1 cellular context compared by ENCODE assay signal in the genomic region with DNA sequence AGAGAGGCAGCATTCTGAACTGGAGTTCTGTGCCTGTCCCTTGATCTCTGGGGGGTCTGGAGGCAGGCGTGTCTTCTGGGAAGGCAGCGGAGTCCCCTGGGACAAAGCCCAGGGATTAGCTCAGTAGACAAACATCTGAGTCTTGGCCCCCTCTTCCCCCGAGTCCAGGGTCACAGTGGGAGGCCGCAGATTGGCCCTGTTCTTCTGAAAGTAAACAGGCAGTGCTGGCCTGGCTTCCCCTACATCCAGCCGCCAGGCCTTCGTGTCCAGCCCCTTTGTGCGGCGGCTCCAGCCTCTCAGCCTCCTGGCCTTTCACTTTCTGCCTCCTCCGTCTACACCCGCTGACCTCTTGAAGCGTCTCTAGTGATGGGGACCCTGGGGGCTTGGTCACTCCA.
A peak's percentile ranks its signal among the peaks of the same experiment; 100 is the strongest.
TF ChIP-seq lines count a peak whose summit lies in the region.

No MANE protein-coding gene starts in this region.

TF ChIP-seq in HepG2, 621 proteins besides CTCF, POLR2A, EP300 and RAD21 (continued from another document and continues in another):
- TF ChIP-seq NR2C2 (CRISPR knock-in tag; IDR thresholded peaks at IDR 0.05; ENCODE audit: borderline replicate concordance) = peak; percentile 62; the same call in 1 of the 2 replicates
- TF ChIP-seq, protein P1, sequence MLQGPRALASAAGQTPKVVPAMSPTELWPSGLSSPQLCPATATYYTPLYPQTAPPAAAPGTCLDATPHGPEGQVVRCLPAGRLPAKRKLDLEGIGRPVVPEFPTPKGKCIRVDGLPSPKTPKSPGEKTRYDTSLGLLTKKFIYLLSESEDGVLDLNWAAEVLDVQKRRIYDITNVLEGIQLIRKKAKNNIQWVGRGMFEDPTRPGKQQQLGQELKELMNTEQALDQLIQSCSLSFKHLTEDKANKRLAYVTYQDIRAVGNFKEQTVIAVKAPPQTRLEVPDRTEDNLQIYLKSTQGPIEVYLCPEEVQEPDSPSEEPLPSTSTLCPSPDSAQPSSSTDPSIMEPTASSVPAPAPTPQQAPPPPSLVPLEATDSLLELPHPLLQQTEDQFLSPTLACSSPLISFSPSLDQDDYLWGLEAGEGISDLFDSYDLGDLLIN (CRISPR knock-in tag; IDR thresholded peaks at IDR 0.05; ENCODE audit: borderline replicate concordance) = no peak
- TF ChIP-seq SOX13 (IDR thresholded peaks at IDR 0.05) = peak; percentile 53
- TF ChIP-seq SOX13 (CRISPR knock-in tag; conservative IDR thresholded peaks at IDR 0.05 in 1 of 2, IDR thresholded peaks at IDR 0.05 in 1 of 2) = peak in 1 of 2 experiments; percentile 80; a peak in 2 of 4 replicates
- TF ChIP-seq ZNF619 (CRISPR knock-in tag; IDR thresholded peaks at IDR 0.05) = 0 out of 2 replicates have a peak, but pooled peaks have one; percentile 36
- no peak for TF ChIP-seq PHF5A (CRISPR knock-in tag; IDR thresholded peaks at IDR 0.05; ENCODE audit: low read depth, unreplicated experiment)
- TF ChIP-seq ELK4 (CRISPR knock-in tag; IDR thresholded peaks at IDR 0.05; ENCODE audit: borderline replicate concordance) = no peak
- TF ChIP-seq ZNF441 (CRISPR knock-in tag; IDR thresholded peaks at IDR 0.05; ENCODE audit: borderline replicate concordance) = peak; percentile 61; the same call in 1 of the 2 replicates
- peak; percentile 81 for TF ChIP-seq AHDC1 (CRISPR knock-in tag; IDR thresholded peaks at IDR 0.05; ENCODE audit: borderline replicate concordance)
- TF ChIP-seq ZNF720 (CRISPR knock-in tag; IDR thresholded peaks at IDR 0.05) = no peak
- no peak for TF ChIP-seq SMARCC2 (IDR thresholded peaks at IDR 0.05)
- TF ChIP-seq ZNF432 (CRISPR knock-in tag; IDR thresholded peaks at IDR 0.05; ENCODE audit: borderline replicate concordance) = no peak
- no peak for TF ChIP-seq SATB2 (CRISPR knock-in tag; IDR thresholded peaks at IDR 0.05)
- TF ChIP-seq ZNF557 (CRISPR knock-in tag; IDR thresholded peaks at IDR 0.05) = no peak
- no peak for TF ChIP-seq DNMT3B (CRISPR knock-in tag; conservative IDR thresholded peaks at IDR 0.05)
- TF ChIP-seq CCDC6 (CRISPR knock-in tag; IDR thresholded peaks at IDR 0.05) = no peak
- no peak for TF ChIP-seq CBX2 (IDR thresholded peaks at IDR 0.05; ENCODE audit: low read depth, low read length)
- TF ChIP-seq CBX2 (CRISPR knock-in tag; IDR thresholded peaks at IDR 0.05; ENCODE audit: low read depth) = no peak
- TF ChIP-seq SMAD3 (CRISPR knock-in tag; IDR thresholded peaks at IDR 0.05) = peak; percentile 53; the same call in 1 of the 2 replicates
- no peak for TF ChIP-seq ZZZ3 (CRISPR knock-in tag; IDR thresholded peaks at IDR 0.05; ENCODE audit: borderline replicate concordance)
- TF ChIP-seq, protein P2, sequence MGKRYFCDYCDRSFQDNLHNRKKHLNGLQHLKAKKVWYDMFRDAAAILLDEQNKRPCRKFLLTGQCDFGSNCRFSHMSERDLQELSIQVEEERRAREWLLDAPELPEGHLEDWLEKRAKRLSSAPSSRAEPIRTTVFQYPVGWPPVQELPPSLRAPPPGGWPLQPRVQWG (CRISPR knock-in tag; IDR thresholded peaks at IDR 0.05; ENCODE audit: borderline replicate concordance, low read depth) = no peak
- TF ChIP-seq BHLHE40 (IDR thresholded peaks at IDR 0.05; ENCODE audit: low read length) = no peak
- TF ChIP-seq MTA1 (CRISPR knock-in tag; IDR thresholded peaks at IDR 0.05; ENCODE audit: borderline replicate concordance) = peak; percentile 84; the same call in 1 of the 2 replicates
- TF ChIP-seq ZMYM2 (CRISPR knock-in tag; IDR thresholded peaks at IDR 0.05) = peak; percentile 63; the same call in 1 of the 2 replicates
- TF ChIP-seq KDM5A (IDR thresholded peaks at IDR 0.05; ENCODE audit: borderline replicate concordance, low read length) = no peak
- TF ChIP-seq ZNF335 (CRISPR knock-in tag; IDR thresholded peaks at IDR 0.05) = 0 out of 2 replicates have a peak, but pooled peaks have one; percentile 52
- peak; percentile 100 for TF ChIP-seq ZSCAN20 (CRISPR knock-in tag; IDR thresholded peaks at IDR 0.05; ENCODE audit: borderline replicate concordance)
- no peak for TF ChIP-seq MTF2 (CRISPR knock-in tag; IDR thresholded peaks at IDR 0.05; ENCODE audit: borderline replicate concordance)
- TF ChIP-seq ZSCAN21 (CRISPR knock-in tag; IDR thresholded peaks at IDR 0.05; ENCODE audit: borderline replicate concordance) = 0 out of 2 replicates have a peak, but pooled peaks have one; percentile 44
- TF ChIP-seq HDAC1 (CRISPR knock-in tag; IDR thresholded peaks at IDR 0.05) = peak; percentile 70
- no peak for TF ChIP-seq ZNF615 (CRISPR knock-in tag; IDR thresholded peaks at IDR 0.05; ENCODE audit: borderline replicate concordance)
- TF ChIP-seq SP4 (CRISPR knock-in tag; IDR thresholded peaks at IDR 0.05) = no peak; the same call in none of the 2 replicates
- TF ChIP-seq ELF4 (CRISPR knock-in tag; IDR thresholded peaks at IDR 0.05; ENCODE audit: borderline replicate concordance) = no peak
- no peak for TF ChIP-seq ZSCAN29 (CRISPR knock-in tag; conservative IDR thresholded peaks at IDR 0.05)
- no peak for TF ChIP-seq ZKSCAN5 (CRISPR knock-in tag; IDR thresholded peaks at IDR 0.05)
- TF ChIP-seq CREM (IDR thresholded peaks at IDR 0.05) = peak; percentile 59; the same call in 1 of the 2 replicates
- no peak for TF ChIP-seq CREM (CRISPR knock-in tag; IDR thresholded peaks at IDR 0.05)
- no peak for TF ChIP-seq ZNF879 (CRISPR knock-in tag; IDR thresholded peaks at IDR 0.05)
- no peak for TF ChIP-seq GLI4 (CRISPR knock-in tag; IDR thresholded peaks at IDR 0.05; ENCODE audit: borderline replicate concordance)
- TF ChIP-seq ZNF772 (CRISPR knock-in tag; IDR thresholded peaks at IDR 0.05) = no peak
- TF ChIP-seq MAZ (IDR thresholded peaks at IDR 0.05; ENCODE audit: borderline replicate concordance, low read depth, low read length) = peak; percentile 40; the same call in 1 of the 2 replicates
- peak; percentile 57; the same call in 1 of the 2 replicates for TF ChIP-seq MAZ (CRISPR knock-in tag; IDR thresholded peaks at IDR 0.05; ENCODE audit: low read depth)
- no peak for TF ChIP-seq CSRNP2 (CRISPR knock-in tag; conservative IDR thresholded peaks at IDR 0.05; ENCODE audit: low read depth)
- no peak for TF ChIP-seq HNRNPLL (IDR thresholded peaks at IDR 0.05; ENCODE audit: low read depth, low read length, poor library complexity, severe bottlenecking)
- TF ChIP-seq PRDM15 (CRISPR knock-in tag; IDR thresholded peaks at IDR 0.05) = no peak
- 0 out of 2 replicates have a peak, but pooled peaks have one; percentile 43 for TF ChIP-seq MIER3 (CRISPR knock-in tag; IDR thresholded peaks at IDR 0.05; ENCODE audit: borderline replicate concordance)
- no peak for TF ChIP-seq ZNF7 (CRISPR knock-in tag; IDR thresholded peaks at IDR 0.05)
- TF ChIP-seq ZNF513 (CRISPR knock-in tag; conservative IDR thresholded peaks at IDR 0.05) = no peak
- TF ChIP-seq ZBTB26 (CRISPR knock-in tag; IDR thresholded peaks at IDR 0.05; ENCODE audit: borderline replicate concordance) = no peak
- no peak for TF ChIP-seq ZC3H13 (CRISPR knock-in tag; IDR thresholded peaks at IDR 0.05)
- no peak for TF ChIP-seq MAF1 (CRISPR knock-in tag; IDR thresholded peaks at IDR 0.05; ENCODE audit: borderline replicate concordance)
- 0 out of 2 replicates have a peak, but pooled peaks have one; percentile 53 for TF ChIP-seq ZKSCAN8 (CRISPR knock-in tag; IDR thresholded peaks at IDR 0.05; ENCODE audit: borderline replicate concordance)
